31 cellular contexts compared by ENCODE assay signal in the genomic region with DNA sequence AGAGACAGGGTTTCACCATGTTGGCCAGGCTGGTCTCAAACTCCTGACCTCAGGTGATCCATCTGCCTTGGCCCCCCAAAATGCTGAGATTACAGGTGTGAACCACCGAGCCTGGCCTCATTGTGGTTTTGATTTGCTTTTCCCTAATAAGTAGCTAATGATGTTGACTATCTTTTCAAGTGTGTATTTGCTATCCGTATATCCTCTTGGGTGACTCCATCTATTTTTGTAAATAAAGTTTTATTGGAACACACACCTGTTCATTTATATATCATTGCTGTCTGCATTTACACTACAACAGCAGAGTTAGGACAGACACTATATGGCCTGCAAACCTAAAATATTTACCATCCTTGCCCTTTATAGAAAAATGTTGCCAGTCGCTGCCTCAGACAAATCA. TPM values are rescaled to one million over a fixed set of nuclear protein-coding genes. Genes with fewer than 3 reads are reported as not detected.
"Had no signal": no experiment of that assay in that cellular context is flagged by ENCODE, and none has a peak within 500 bp of the region (broad histone marks: within the 10 kb centered on the region; RNA-seq: fewer than 3 reads in every experiment).

No MANE protein-coding gene starts in this region.

- H3K27ac ChIP-seq: colonic mucosa, coronary artery, dorsolateral prefrontal cortex, epithelial cell of prostate, esophagus muscularis mucosa, esophagus squamous epithelium, foreskin keratinocyte, gastroesophageal sphincter, heart left ventricle, heart right ventricle had no signal

- FAIRE-seq: colon, endometrium, frontal cortex had no signal

- H3K27me3 ChIP-seq: colonic mucosa had no signal

- H3K4me3 ChIP-seq: colonic mucosa, coronary artery, dorsolateral prefrontal cortex, esophagus muscularis mucosa, esophagus squamous epithelium, gastroesophageal sphincter, heart left ventricle, heart right ventricle had no signal

- H3K4me1 ChIP-seq: colonic mucosa, esophagus muscularis mucosa, esophagus squamous epithelium, foreskin keratinocyte, gastroesophageal sphincter, heart left ventricle, heart right ventricle had no signal

- ATAC-seq: effector memory CD8-positive, alpha-beta T cell; esophagus mucosa; foreskin keratinocyte; gastroesophageal sphincter; heart left ventricle; heart right ventricle had no signal

- H3K36me3 ChIP-seq: colonic mucosa, esophagus muscularis mucosa, esophagus squamous epithelium, gastroesophageal sphincter, heart left ventricle, heart right ventricle had no signal

- H3K9me3 ChIP-seq: colonic mucosa, gastroesophageal sphincter had no signal

- DNase-seq: colonic mucosa; cortex of kidney; dermis blood vessel endothelial cell; dorsolateral prefrontal cortex; effector CD4-positive, alpha-beta T cell; effector CD8-positive, alpha-beta T cell; effector memory CD4-positive, alpha-beta T cell; effector memory CD8-positive, alpha-beta T cell; endodermal cell; erythroblast; esophagus squamous epithelium; foreskin fibroblast; foreskin keratinocyte; foreskin melanocyte; glutamatergic neuron; head of caudate nucleus; heart left ventricle; heart right ventricle had no signal

RNA-seq across cellular contexts. Expression of a gene that starts 13.7 kb away (rescaled TPM):
- total RNA-seq: dermis blood vessel endothelial cell, dermis microvascular lymphatic vessel endothelial cell, endothelial cell of umbilical vein, epithelial cell of proximal tubule, fibroblast of villous mesenchyme, foreskin keratinocyte, glomerular endothelial cell had no signal
- polyA plus RNA-seq: endothelial cell of umbilical vein, foreskin keratinocyte had no signal
